ENCODE assay signal across 9 cellular contexts in the genomic region with DNA sequence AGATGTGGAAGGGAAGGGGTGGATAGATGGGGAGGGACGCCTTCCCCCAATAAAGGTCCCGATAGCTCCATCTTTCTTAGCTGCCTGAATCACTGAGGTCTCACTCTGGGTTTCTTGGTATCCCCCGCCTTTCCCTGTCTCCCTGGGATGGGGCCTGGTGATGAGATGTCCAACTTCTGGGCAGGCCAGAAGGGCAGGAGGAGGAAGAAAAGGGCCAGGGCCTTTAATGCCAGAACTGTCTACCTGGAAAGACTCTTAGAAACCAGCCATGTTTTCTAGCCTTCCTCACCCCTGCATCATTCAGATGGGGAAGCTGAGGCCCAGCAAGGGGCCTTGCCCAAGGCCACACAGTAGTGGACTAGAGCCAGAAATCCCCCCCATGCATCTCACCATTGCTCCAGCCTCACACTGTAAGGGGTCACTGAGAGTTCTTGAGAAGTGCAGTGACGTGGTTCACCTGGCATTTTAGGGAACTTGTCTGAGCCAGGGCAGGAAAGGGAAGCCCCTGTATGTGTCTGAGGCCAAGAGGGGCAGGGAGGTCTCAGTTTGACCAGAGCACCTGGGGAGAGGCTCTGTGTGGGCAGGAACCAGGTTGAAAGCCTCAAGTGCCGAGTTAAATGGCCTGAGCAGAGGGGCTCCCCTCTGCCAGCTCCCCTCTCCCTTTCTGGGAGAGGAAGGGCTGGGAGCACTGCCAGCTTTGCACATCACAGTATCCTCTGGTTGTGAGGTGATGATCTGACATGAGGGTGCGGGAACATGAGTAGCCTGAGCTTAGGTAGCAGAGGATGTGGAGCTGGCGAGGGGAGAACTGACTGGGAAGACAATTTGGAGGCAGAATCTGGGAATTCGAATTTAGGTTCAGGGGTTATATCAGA. TPM values are rescaled to one million over a fixed set of nuclear protein-coding genes. Genes with fewer than 3 reads are reported as not detected.
DNase-seq lines count a peak whose midpoint lies in the region; ATAC-seq and TF ChIP-seq lines count a peak whose summit lies in the region.
"Had no signal": no experiment of that assay in that cellular context is flagged by ENCODE, and none has a peak within 500 bp of the region (broad histone marks: within the 10 kb centered on the region; RNA-seq: fewer than 3 reads in every experiment).

No MANE protein-coding gene starts in this region.

- H3K9ac ChIP-seq in OCI-LY3 (ENCODE audit: low read length): peak overlapping the region; percentile 5; the same call in 1 of the 2 replicates

- H3K4me1 ChIP-seq in OCI-LY3 (ENCODE audit: low read length) (peaks cover 54% of the 10 kb centered on the region), psoas muscle (peaks cover 19% of the 10 kb centered on the region)

- H3K9me3 ChIP-seq in OCI-LY3 (ENCODE audit: insufficient read depth, low read length) (no peaks in the 10 kb centered on the region), psoas muscle (no peaks in the 10 kb centered on the region)

- H3K27me3 ChIP-seq in OCI-LY3 (ENCODE audit: low read depth, low read length) (no peaks in the 10 kb centered on the region), psoas muscle (ENCODE audit: insufficient read depth in 3 of 3, low read length in 2 of 3) (no peaks in the 10 kb centered on the region)

- intact Hi-C loops in psoas muscle (cut with DNase I): no loop called here

- no peak overlapping the region for H3K27ac ChIP-seq in OCI-LY3 (ENCODE audit: low read length)
- H3K27ac ChIP-seq in psoas muscle: peak overlapping the region; percentile 53

- TF ChIP-seq CTCF in OCI-LY3 (IDR thresholded peaks at IDR 0.05; ENCODE audit: low read depth, low read length): no peak
- no peak for TF ChIP-seq CTCF in fibroblast of pulmonary artery (IDR thresholded peaks at IDR 0.05; ENCODE audit: low read length, missing control alignments)
- no peak for TF ChIP-seq CTCF in psoas muscle (IDR thresholded peaks at IDR 0.05)

- H4K20me1 ChIP-seq in OCI-LY3 (ENCODE audit: insufficient read depth, low read length): no peaks in the 10 kb centered on the region

- 71 to 83% (median 74%) methylated on average over 8 of the region's 8 CpGs for WGBS in psoas muscle, 3 donors

- no peak overlapping the region for H3K4me3 ChIP-seq in OCI-LY3 (ENCODE audit: low read length)
- H3K4me3 ChIP-seq in fibroblast of pulmonary artery (replicated peaks; ENCODE audit: low read depth, low read length): no peak overlapping the region
- no peak overlapping the region for H3K4me3 ChIP-seq in psoas muscle

- peak overlapping the region; percentile 18 for H3K4me2 ChIP-seq in OCI-LY3 (ENCODE audit: low read length)

- ATAC-seq in psoas muscle (no peak), HG03520 (IDR thresholded peaks at IDR 0.05; ENCODE audit: unreplicated experiment) (no peak), GM21515 (IDR thresholded peaks at IDR 0.05; ENCODE audit: unreplicated experiment) (no peak)

- H3K79me2 ChIP-seq in OCI-LY3 (ENCODE audit: low read length): no peaks in the 10 kb centered on the region

- DNase-seq in DMS79 (lab: John Stamatoyannopoulos, UW): peak; percentile 17
- DNase-seq in fibroblast of pulmonary artery (ENCODE audit: low read depth): peak; percentile 45
- DNase-seq in psoas muscle: peak in 1 of 2 donors; percentile 19
- DNase-seq in SIG-M5 (lab: John Stamatoyannopoulos, UW): no peak
- no peak for DNase-seq in NCI-H1436 (lab: John Stamatoyannopoulos, UW)
- DNase-seq: NCI-H526 treated with DMSO at 0.1 percent for 48 hours had no signal

- H2AFZ ChIP-seq in OCI-LY3 (ENCODE audit: low read depth, low read length): no peak overlapping the region

- H3K36me3 ChIP-seq in OCI-LY3 (replicated peaks; ENCODE audit: low read depth, low read length) (no peaks in the 10 kb centered on the region), psoas muscle (ENCODE audit: insufficient read depth in 1 of 2, low read depth in 1 of 2) (no peaks in the 10 kb centered on the region)

RNA-seq across cellular contexts. Expression of gene ARHGEF17, which starts 14.3 kb away (rescaled TPM):
- total RNA-seq in psoas muscle: 10 to 100 TPM; 10.8 to 38.4 (median 15.5) TPM
- 1 to 10 TPM; 5.7 to 7.9 (median 6.9) TPM for polyA plus RNA-seq in psoas muscle

RNA-seq across cellular contexts. Expression of gene P2RY6, which starts 50.2 kb away (rescaled TPM):
- total RNA-seq in psoas muscle: 1 to 10 TPM in 3 of 4 donors, under 1 TPM in 1; 0.96 to 2.5 (median 1.5) TPM
- polyA plus RNA-seq in psoas muscle: 1 to 10 TPM in 2 of 3 donors, under 1 TPM in 1; 0.59 to 1.6 (median 1.2) TPM

RNA-seq across cellular contexts. Expression of gene RELT, which starts 53.9 kb away (rescaled TPM):
- total RNA-seq in psoas muscle: 10 to 100 TPM in 3 of 4 donors, 1 to 10 TPM in 1; 9.0 to 33.0 (median 17.2) TPM
- 10 to 100 TPM in 2 of 3 donors, 1 to 10 TPM in 1; 4.9 to 15.8 (median 15.5) TPM for polyA plus RNA-seq in psoas muscle

Comparison
In these comparisons a context has a peak if more than half of its experiments do, and no peak if none do; other contexts are left out.
1. DNase-seq: peak in DMS79 (single experiment) and fibroblast of pulmonary artery (single experiment); none in SIG-M5 (single experiment) and NCI-H1436 (single experiment).